Comparison of ENCODE assay signal across 17 cellular contexts in genomic region chr2:225117061-225117716, GRCh38.
A peak's percentile ranks its signal among the peaks of the same experiment; 100 is the strongest.
DNase-seq lines count a peak whose midpoint lies in the region; ATAC-seq and TF ChIP-seq lines count a peak whose summit lies in the region.
"Had no signal": no experiment of that assay in that cellular context is flagged by ENCODE, and none has a peak within 500 bp of the region (broad histone marks: within the 10 kb centered on the region; RNA-seq: fewer than 3 reads in every experiment).

No MANE protein-coding gene starts in this region.

- no peaks in the 10 kb centered on the region for H3K9me3 Mint-ChIP-seq in activated naive CD4-positive, alpha-beta T cell treated with anti-CD3 and anti-CD28 coated beads, Interleukin-2, amount 10 ng/mL, durations not matched to agents 7 days and 5 days
- no peaks in the 10 kb centered on the region for H3K9me3 Mint-ChIP-seq in activated naive CD4-positive, alpha-beta T cell treated with anti-CD3 and anti-CD28 coated beads, Interleukin-2, amount 50 U/mL, for 72 hours
- H3K9me3 Mint-ChIP-seq in CD8-positive, alpha-beta T cell, result no peaks in the 10 kb centered on the region
- H3K9me3 Mint-ChIP-seq in naive thymus-derived CD4-positive, alpha-beta T cell, result peaks cover 0 to 7% (median 0%) of the 10 kb centered on the region in 11 donors
- H3K9me3 Mint-ChIP-seq: HFFc6; naive thymus-derived CD8-positive, alpha-beta T cell had no signal

- no peak for TF ChIP-seq CTCF in fibroblast of pulmonary artery (IDR thresholded peaks at IDR 0.05; ENCODE audit: low read length, missing control alignments)
- no peak for TF ChIP-seq CTCF in CD8-positive, alpha-beta T cell (IDR thresholded peaks at IDR 0.05)

- H3K27ac Mint-ChIP-seq in activated naive CD4-positive, alpha-beta T cell treated with anti-CD3 and anti-CD28 coated beads, Interleukin-2, amount 10 ng/mL, durations not matched to agents 7 days and 5 days, result peak overlapping the region; percentile 49
- no peak overlapping the region for H3K27ac Mint-ChIP-seq in activated naive CD4-positive, alpha-beta T cell treated with anti-CD3 and anti-CD28 coated beads, Interleukin-2, amount 50 U/mL, for 72 hours
- H3K27ac Mint-ChIP-seq in CD8-positive, alpha-beta T cell, result no peak overlapping the region
- peak overlapping the region in 1 of 9 donors; percentile 36 for H3K27ac Mint-ChIP-seq in naive thymus-derived CD4-positive, alpha-beta T cell
- H3K27ac Mint-ChIP-seq: HFFc6; naive thymus-derived CD8-positive, alpha-beta T cell had no signal

- H3K27me3 ChIP-seq in CD8-positive, alpha-beta T cell (ENCODE audit: insufficient read depth, low read length), result no peaks in the 10 kb centered on the region
- H3K27me3 ChIP-seq in naive thymus-derived CD4-positive, alpha-beta T cell (ENCODE audit: control insufficient read depth in 2 of 2, insufficient read depth in 2 of 2, low read length in 2 of 2), result no peaks in the 10 kb centered on the region
- H3K27me3 ChIP-seq: esophagus squamous epithelium, suprapubic skin had no signal

- peaks cover 15% of the 10 kb centered on the region for H3K4me1 Mint-ChIP-seq in activated naive CD4-positive, alpha-beta T cell treated with anti-CD3 and anti-CD28 coated beads, Interleukin-2, amount 10 ng/mL, durations not matched to agents 7 days and 5 days
- peaks cover 5% of the 10 kb centered on the region for H3K4me1 Mint-ChIP-seq in CD8-positive, alpha-beta T cell (ENCODE audit: low read depth)
- peaks cover 7 to 18% (median 10%) of the 10 kb centered on the region in 7 donors for H3K4me1 Mint-ChIP-seq in naive thymus-derived CD4-positive, alpha-beta T cell

- H3K4me3 Mint-ChIP-seq in activated naive CD4-positive, alpha-beta T cell treated with anti-CD3 and anti-CD28 coated beads, Interleukin-2, amount 10 ng/mL, durations not matched to agents 7 days and 5 days, result no peak overlapping the region
- H3K4me3 Mint-ChIP-seq in CD8-positive, alpha-beta T cell, result no peak overlapping the region
- no peak overlapping the region for H3K4me3 Mint-ChIP-seq in naive thymus-derived CD4-positive, alpha-beta T cell
- H3K4me3 Mint-ChIP-seq: HFFc6; naive thymus-derived CD8-positive, alpha-beta T cell had no signal

- no peak overlapping the region for H3K27ac ChIP-seq in CD8-positive, alpha-beta T cell (ENCODE audit: low read depth, low read length)
- H3K27ac ChIP-seq in naive thymus-derived CD4-positive, alpha-beta T cell (ENCODE audit: low read depth, low read length), result no peak overlapping the region
- H3K27ac ChIP-seq: esophagus squamous epithelium, suprapubic skin had no signal

- intact Hi-C loops in CD8-positive, alpha-beta T cell (cut with DNase I, micrococcal nuclease), result no loop called here
- intact Hi-C loops in naive thymus-derived CD4-positive, alpha-beta T cell (cut with micrococcal nuclease), result no loop called here
- intact Hi-C loops in cardiac septum (cut with DNase I), result no loop called here

- H3K36me3 Mint-ChIP-seq in activated naive CD4-positive, alpha-beta T cell treated with anti-CD3 and anti-CD28 coated beads, Interleukin-2, amount 10 ng/mL, durations not matched to agents 7 days and 5 days, result peaks cover 2% of the 10 kb centered on the region
- H3K36me3 Mint-ChIP-seq in activated naive CD4-positive, alpha-beta T cell treated with anti-CD3 and anti-CD28 coated beads, Interleukin-2, amount 50 U/mL, for 72 hours, result no peaks in the 10 kb centered on the region
- H3K36me3 Mint-ChIP-seq in CD8-positive, alpha-beta T cell, result no peaks in the 10 kb centered on the region
- peaks cover 0 to 3% (median 0%) of the 10 kb centered on the region in 5 donors for H3K36me3 Mint-ChIP-seq in naive thymus-derived CD4-positive, alpha-beta T cell

- ATAC-seq in activated naive CD4-positive, alpha-beta T cell treated with anti-CD3 and anti-CD28 coated beads, Interleukin-2, amount 50 U/mL, for 72 hours, result no peak
- ATAC-seq in CD8-positive, alpha-beta T cell, result no peak
- ATAC-seq in naive thymus-derived CD4-positive, alpha-beta T cell, result no peak
- ATAC-seq: left ventricle myocardium superior; naive thymus-derived CD8-positive, alpha-beta T cell had no signal

- H3K36me3 ChIP-seq in CD8-positive, alpha-beta T cell (ENCODE audit: insufficient read depth, low read length), result no peaks in the 10 kb centered on the region
- H3K36me3 ChIP-seq in naive thymus-derived CD4-positive, alpha-beta T cell (ENCODE audit: control insufficient read depth in 2 of 3, insufficient read depth in 3 of 3, low read length in 3 of 3), result no peaks in the 10 kb centered on the region
- H3K36me3 ChIP-seq: esophagus squamous epithelium, suprapubic skin had no signal

- H3K27me3 Mint-ChIP-seq in activated naive CD4-positive, alpha-beta T cell treated with anti-CD3 and anti-CD28 coated beads, Interleukin-2, amount 10 ng/mL, durations not matched to agents 7 days and 5 days, result no peaks in the 10 kb centered on the region
- no peaks in the 10 kb centered on the region for H3K27me3 Mint-ChIP-seq in CD8-positive, alpha-beta T cell (ENCODE audit: low read depth)
- H3K27me3 Mint-ChIP-seq in naive thymus-derived CD4-positive, alpha-beta T cell, result no peaks in the 10 kb centered on the region
- H3K27me3 Mint-ChIP-seq: naive thymus-derived CD8-positive, alpha-beta T cell had no signal

- H3K4me1 ChIP-seq in CD8-positive, alpha-beta T cell (ENCODE audit: insufficient read depth, low read length), result no peaks in the 10 kb centered on the region
- no peaks in the 10 kb centered on the region for H3K4me1 ChIP-seq in naive thymus-derived CD4-positive, alpha-beta T cell (ENCODE audit: control insufficient read depth in 2 of 2, insufficient read depth in 2 of 2, low read length in 2 of 2)
- H3K4me1 ChIP-seq: esophagus squamous epithelium, suprapubic skin had no signal

- POLR2A ChIA-PET in CD8-positive, alpha-beta T cell (lab: Charles Lee), result no interaction called here
- POLR2A ChIA-PET in naive thymus-derived CD4-positive, alpha-beta T cell (lab: Charles Lee), result no interaction called here

- CTCF ChIA-PET in activated naive CD4-positive, alpha-beta T cell treated with anti-CD3 and anti-CD28 coated beads, Interleukin-2, amount 10 ng/mL, durations not matched to agents 7 days and 5 days (lab: Charles Lee), result no interaction called here
- CTCF ChIA-PET in CD8-positive, alpha-beta T cell (lab: Charles Lee), result no interaction called here
- CTCF ChIA-PET in naive thymus-derived CD4-positive, alpha-beta T cell (lab: Charles Lee), result interaction anchor here (1.9 kb wide), 1 partner anchor 115 kb away, joined by 7 read pairs; no protein-coding TSS in a partner anchor

- no peak overlapping the region for H3K4me3 ChIP-seq in fibroblast of pulmonary artery (replicated peaks; ENCODE audit: low read depth, low read length)
- no peak overlapping the region for H3K4me3 ChIP-seq in CD8-positive, alpha-beta T cell (ENCODE audit: low read depth, low read length)
- H3K4me3 ChIP-seq in naive thymus-derived CD4-positive, alpha-beta T cell (ENCODE audit: low read length), result no peak overlapping the region
- H3K4me3 ChIP-seq: esophagus squamous epithelium, suprapubic skin had no signal

- no peak for DNase-seq in activated naive CD4-positive, alpha-beta T cell treated with anti-CD3 and anti-CD28 coated beads, Interleukin-2, amount 10 ng/mL, durations not matched to agents 7 days and 5 days
- no peak for DNase-seq in activated naive CD4-positive, alpha-beta T cell treated with anti-CD3 and anti-CD28 coated beads, Interleukin-2, amount 50 U/mL, for 72 hours (ENCODE audit: low spot score in 2 of 2)
- DNase-seq in RPMI8226, result peak; percentile 62
- DNase-seq in fibroblast of pulmonary artery (ENCODE audit: low read depth), result peak; percentile 35
- DNase-seq in CD8-positive, alpha-beta T cell, result no peak
- no peak for DNase-seq in naive thymus-derived CD4-positive, alpha-beta T cell
- DNase-seq in cardiac septum (ENCODE audit: low spot score), result no peak
- DNase-seq in epidermal melanocyte (ENCODE audit: insufficient read length, low spot score), result no peak
- DNase-seq: activated effector memory CD4-positive, alpha-beta T cell treated with Interleukin-2 at 50 U/mL for 16 hours; anterior cingulate cortex; esophagus squamous epithelium; HFFc6; left ventricle myocardium superior; naive thymus-derived CD8-positive, alpha-beta T cell; NCI-H345; stimulated activated CD4-positive, alpha-beta T cell treated with anti-CD3 and anti-CD28 coated beads, Interleukin-15, amount 100 ng/mL, for 24 hours had no signal

- no peaks in the 10 kb centered on the region for H3K9me3 ChIP-seq in CD8-positive, alpha-beta T cell (ENCODE audit: low read length)
- no peaks in the 10 kb centered on the region for H3K9me3 ChIP-seq in naive thymus-derived CD4-positive, alpha-beta T cell (ENCODE audit: control insufficient read depth in 2 of 3, low read length in 3 of 3)
- H3K9me3 ChIP-seq: esophagus squamous epithelium, suprapubic skin had no signal

Comparison
In these comparisons a context has a peak if more than half of its experiments do, and no peak if none do; other contexts are left out.
1. DNase-seq: peak in RPMI8226 (single experiment) and fibroblast of pulmonary artery (single experiment); none in activated naive CD4-positive, alpha-beta T cell treated with anti-CD3 and anti-CD28 coated beads, Interleukin-2, amount 10 ng/mL, durations not matched to agents 7 days and 5 days (single experiment), activated naive CD4-positive, alpha-beta T cell treated with anti-CD3 and anti-CD28 coated beads, Interleukin-2, amount 50 U/mL, for 72 hours (0 of 2), CD8-positive, alpha-beta T cell (0 of 7), naive thymus-derived CD4-positive, alpha-beta T cell (0 of 9), cardiac septum (single experiment) and epidermal melanocyte (single experiment).